Comparison of ENCODE assay signal across 1 cellular context in the genomic region with DNA sequence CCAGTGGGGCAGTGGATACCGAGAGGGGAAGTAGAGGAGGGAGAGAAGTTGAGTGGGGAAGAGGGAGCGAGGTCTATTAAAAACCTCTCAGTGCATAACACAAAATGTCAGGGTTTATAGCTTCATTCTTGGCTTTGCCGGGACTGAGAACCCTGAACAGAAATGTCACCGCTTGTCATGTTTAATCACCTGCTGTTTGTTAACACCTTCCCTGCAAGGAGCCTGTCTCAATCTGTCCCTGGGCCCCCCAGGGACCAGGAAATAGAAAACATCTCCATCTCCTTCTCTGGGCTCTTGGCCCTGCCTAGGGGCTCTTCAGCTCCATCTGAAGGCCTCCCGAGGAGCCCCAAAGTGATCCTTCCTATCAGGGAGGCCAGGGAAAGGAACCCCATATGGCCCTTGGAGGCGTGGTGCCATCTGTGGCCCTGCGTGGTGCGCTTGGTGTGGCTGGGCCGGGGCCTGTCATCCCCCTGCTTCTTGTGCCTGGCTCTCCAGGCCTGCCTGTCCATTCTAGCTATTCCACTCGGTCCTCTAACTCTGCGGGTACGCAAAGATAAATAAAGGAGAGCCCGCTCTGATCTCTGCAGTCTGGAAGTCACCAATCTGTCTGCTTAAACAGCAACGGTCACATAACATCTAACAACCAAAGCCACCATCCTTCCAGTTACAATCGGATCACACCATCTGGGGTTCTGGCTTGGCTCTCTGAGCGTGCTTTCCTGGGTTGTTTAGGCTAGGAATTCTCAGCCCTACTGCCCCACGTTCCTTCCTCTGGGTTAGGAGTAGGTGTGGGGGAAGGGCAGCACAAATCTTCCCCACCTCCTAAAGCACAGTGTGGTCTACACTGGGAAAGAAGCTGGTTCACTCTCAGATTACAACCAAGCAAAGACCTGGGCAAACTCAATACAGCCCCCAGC.
TF ChIP-seq lines count a peak whose summit lies in the region.

No MANE protein-coding gene starts in this region.

TF ChIP-seq in GM23338, 12 proteins besides CTCF, POLR2A, EP300 and RAD21 (continued from another document):
- TF ChIP-seq, protein P1, sequence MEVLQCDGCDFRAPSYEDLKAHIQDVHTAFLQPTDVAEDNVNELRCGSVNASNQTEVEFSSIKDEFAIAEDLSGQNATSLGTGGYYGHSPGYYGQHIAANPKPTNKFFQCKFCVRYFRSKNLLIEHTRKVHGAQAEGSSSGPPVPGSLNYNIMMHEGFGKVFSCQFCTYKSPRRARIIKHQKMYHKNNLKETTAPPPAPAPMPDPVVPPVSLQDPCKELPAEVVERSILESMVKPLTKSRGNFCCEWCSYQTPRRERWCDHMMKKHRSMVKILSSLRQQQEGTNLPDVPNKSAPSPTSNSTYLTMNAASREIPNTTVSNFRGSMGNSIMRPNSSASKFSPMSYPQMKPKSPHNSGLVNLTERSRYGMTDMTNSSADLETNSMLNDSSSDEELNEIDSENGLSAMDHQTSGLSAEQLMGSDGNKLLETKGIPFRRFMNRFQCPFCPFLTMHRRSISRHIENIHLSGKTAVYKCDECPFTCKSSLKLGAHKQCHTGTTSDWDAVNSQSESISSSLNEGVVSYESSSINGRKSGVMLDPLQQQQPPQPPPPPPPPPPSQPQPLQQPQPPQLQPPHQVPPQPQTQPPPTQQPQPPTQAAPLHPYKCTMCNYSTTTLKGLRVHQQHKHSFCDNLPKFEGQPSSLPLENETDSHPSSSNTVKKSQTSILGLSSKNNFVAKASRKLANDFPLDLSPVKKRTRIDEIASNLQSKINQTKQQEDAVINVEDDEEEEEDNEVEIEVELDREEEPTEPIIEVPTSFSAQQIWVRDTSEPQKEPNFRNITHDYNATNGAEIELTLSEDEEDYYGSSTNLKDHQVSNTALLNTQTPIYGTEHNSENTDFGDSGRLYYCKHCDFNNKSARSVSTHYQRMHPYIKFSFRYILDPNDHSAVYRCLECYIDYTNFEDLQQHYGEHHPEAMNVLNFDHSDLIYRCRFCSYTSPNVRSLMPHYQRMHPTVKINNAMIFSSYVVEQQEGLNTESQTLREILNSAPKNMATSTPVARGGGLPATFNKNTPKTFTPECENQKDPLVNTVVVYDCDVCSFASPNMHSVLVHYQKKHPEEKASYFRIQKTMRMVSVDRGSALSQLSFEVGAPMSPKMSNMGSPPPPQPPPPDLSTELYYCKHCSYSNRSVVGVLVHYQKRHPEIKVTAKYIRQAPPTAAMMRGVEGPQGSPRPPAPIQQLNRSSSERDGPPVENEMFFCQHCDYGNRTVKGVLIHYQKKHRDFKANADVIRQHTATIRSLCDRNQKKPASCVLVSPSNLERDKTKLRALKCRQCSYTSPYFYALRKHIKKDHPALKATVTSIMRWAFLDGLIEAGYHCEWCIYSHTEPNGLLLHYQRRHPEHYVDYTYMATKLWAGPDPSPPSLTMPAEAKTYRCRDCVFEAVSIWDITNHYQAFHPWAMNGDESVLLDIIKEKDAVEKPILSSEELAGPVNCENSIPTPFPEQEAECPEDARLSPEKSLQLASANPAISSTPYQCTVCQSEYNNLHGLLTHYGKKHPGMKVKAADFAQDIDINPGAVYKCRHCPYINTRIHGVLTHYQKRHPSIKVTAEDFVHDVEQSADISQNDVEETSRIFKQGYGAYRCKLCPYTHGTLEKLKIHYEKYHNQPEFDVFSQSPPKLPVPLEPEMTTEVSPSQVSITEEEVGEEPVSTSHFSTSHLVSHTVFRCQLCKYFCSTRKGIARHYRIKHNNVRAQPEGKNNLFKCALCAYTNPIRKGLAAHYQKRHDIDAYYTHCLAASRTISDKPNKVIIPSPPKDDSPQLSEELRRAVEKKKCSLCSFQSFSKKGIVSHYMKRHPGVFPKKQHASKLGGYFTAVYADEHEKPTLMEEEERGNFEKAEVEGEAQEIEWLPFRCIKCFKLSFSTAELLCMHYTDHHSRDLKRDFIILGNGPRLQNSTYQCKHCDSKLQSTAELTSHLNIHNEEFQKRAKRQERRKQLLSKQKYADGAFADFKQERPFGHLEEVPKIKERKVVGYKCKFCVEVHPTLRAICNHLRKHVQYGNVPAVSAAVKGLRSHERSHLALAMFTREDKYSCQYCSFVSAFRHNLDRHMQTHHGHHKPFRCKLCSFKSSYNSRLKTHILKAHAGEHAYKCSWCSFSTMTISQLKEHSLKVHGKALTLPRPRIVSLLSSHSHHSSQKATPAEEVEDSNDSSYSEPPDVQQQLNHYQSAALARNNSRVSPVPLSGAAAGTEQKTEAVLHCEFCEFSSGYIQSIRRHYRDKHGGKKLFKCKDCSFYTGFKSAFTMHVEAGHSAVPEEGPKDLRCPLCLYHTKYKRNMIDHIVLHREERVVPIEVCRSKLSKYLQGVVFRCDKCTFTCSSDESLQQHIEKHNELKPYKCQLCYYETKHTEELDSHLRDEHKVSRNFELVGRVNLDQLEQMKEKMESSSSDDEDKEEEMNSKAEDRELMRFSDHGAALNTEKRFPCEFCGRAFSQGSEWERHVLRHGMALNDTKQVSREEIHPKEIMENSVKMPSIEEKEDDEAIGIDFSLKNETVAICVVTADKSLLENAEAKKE (CRISPR knock-in tag; IDR thresholded peaks at IDR 0.05), result no peak
- TF ChIP-seq ZNF331 (CRISPR knock-in tag; IDR thresholded peaks at IDR 0.05; ENCODE audit: low read depth), result no peak
- no peak for TF ChIP-seq EZH2phosphoT487 (IDR thresholded peaks at IDR 0.05; ENCODE audit: unreplicated experiment)
- no peak for TF ChIP-seq CREB1 (CRISPR knock-in tag; IDR thresholded peaks at IDR 0.05; ENCODE audit: low read depth)
- no peak for TF ChIP-seq EZH2 (IDR thresholded peaks at IDR 0.05; ENCODE audit: low read depth, unreplicated experiment)
- TF ChIP-seq, protein P2, sequence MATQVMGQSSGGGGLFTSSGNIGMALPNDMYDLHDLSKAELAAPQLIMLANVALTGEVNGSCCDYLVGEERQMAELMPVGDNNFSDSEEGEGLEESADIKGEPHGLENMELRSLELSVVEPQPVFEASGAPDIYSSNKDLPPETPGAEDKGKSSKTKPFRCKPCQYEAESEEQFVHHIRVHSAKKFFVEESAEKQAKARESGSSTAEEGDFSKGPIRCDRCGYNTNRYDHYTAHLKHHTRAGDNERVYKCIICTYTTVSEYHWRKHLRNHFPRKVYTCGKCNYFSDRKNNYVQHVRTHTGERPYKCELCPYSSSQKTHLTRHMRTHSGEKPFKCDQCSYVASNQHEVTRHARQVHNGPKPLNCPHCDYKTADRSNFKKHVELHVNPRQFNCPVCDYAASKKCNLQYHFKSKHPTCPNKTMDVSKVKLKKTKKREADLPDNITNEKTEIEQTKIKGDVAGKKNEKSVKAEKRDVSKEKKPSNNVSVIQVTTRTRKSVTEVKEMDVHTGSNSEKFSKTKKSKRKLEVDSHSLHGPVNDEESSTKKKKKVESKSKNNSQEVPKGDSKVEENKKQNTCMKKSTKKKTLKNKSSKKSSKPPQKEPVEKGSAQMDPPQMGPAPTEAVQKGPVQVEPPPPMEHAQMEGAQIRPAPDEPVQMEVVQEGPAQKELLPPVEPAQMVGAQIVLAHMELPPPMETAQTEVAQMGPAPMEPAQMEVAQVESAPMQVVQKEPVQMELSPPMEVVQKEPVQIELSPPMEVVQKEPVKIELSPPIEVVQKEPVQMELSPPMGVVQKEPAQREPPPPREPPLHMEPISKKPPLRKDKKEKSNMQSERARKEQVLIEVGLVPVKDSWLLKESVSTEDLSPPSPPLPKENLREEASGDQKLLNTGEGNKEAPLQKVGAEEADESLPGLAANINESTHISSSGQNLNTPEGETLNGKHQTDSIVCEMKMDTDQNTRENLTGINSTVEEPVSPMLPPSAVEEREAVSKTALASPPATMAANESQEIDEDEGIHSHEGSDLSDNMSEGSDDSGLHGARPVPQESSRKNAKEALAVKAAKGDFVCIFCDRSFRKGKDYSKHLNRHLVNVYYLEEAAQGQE (IDR thresholded peaks at IDR 0.05; ENCODE audit: unreplicated experiment), result no peak
- TF ChIP-seq STAT1 (IDR thresholded peaks at IDR 0.05; ENCODE audit: unreplicated experiment), result no peak
- TF ChIP-seq JUNB (IDR thresholded peaks at IDR 0.05; ENCODE audit: unreplicated experiment), result no peak
TF ChIP-seq in GM23338: peak in this region for 0.
